Comparison of ENCODE assay signal across 36 cellular contexts in the genomic region with DNA sequence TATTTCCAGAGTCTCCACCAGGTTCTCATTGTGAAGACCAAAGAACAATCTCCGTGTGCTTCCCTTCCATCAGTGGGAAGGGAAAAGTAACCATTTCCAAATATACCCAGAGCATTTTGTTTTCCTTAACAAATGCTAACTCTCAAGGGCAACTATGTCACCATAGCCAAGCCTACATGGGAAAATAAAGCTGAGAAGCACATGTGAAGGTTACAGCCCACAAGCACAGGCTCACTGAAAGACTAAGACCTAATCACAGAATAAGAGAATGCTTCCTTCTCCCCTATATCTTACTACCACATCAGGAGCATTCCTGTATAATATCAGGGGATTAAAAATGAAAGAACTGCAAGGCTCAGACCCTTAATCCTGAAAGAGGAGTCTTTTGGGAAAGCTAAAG. TPM values are rescaled to one million over a fixed set of nuclear protein-coding genes. Genes with fewer than 3 reads are reported as not detected.
"Had no signal": no experiment of that assay in that cellular context is flagged by ENCODE, and none has a peak within 500 bp of the region (broad histone marks: within the 10 kb centered on the region; RNA-seq: fewer than 3 reads in every experiment).

No MANE protein-coding gene starts in this region.

- DNase-seq: Karpas-422, Kasumi-1, MG63, MM.1S, MV-4-11, NCI-H1048, NCI-H1092, NCI-H1092 treated with DMSO at 0.1 percent for 48 hours, NCI-H1105, NCI-H1105 treated with DMSO at 0.1 percent for 48 hours, NCI-H1417, NCI-H1417 treated with DMSO at 0.1 percent for 48 hours, NCI-H1436, NCI-H1436 treated with DMSO at 0.1 percent for 48 hours, NCI-H146, NCI-H1694, NCI-H1694 treated with DMSO at 0.1 percent for 48 hours, NCI-H187, NCI-H187 treated with DMSO at 0.1 percent for 48 hours, NCI-H1930, NCI-H2029, NCI-H2029 treated with DMSO at 0.1 percent for 48 hours, NCI-H2081, NCI-H2081 treated with DMSO at 0.1 percent for 48 hours, NCI-H2107, NCI-H2171, NCI-H2171 treated with DMSO at 0.1 percent for 48 hours, NCI-H2227 treated with DMSO at 0.1 percent for 48 hours, NCI-H226, NCI-H345, NCI-H446, NCI-H446 treated with DMSO at 0.1 percent for 48 hours, NCI-H510A had no signal

- H3K9ac ChIP-seq: KMS-11 had no signal

- H3K27ac ChIP-seq: KMS-11 had no signal

- H3K4me3 ChIP-seq: MG63 had no signal

- H3K27me3 ChIP-seq: MG63 had no signal

- H3K4me2 ChIP-seq: KMS-11 had no signal

RNA-seq across cellular contexts. Expression of a gene that starts 28.2 kb away (rescaled TPM):
- total RNA-seq: MCF 10A, NCI-H460 had no signal
